In the genomic region with DNA sequence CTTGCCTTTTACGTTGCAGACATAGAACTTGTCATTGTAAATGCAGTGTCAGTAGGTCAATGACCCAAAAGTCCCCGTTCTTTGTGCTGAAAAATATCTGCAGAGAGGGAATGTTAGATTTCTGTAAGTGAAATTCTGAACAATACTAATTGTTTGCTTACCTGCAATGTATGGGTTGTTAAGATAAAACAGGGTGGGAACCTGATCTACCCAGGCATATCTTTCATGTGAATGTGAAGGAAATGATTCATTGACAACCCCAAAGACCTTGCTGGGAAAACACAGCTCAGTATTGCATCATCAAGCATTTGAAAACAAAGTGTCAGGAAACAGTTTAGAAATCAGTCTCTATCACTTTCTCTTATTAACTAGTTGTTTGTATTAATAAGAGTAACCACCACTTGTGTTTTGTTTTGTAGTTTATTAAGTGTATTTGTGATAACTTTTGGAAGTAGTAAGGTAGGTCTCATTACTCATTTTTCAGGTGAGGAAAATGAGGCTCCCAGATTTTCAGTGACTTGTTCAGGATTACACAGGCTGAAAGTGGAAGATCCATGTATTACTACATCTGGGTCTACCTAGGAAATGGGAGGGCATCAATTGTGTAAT, we compare ENCODE assay signal across 8 cellular contexts. TPM values are rescaled to one million over a fixed set of nuclear protein-coding genes. Genes with fewer than 3 reads are reported as not detected.
DNase-seq lines count a peak whose midpoint lies in the region; ATAC-seq, FAIRE-seq and TF ChIP-seq lines count a peak whose summit lies in the region.

No MANE protein-coding gene starts in this region.

- no peak overlapping the region for H3K4me3 Mint-ChIP-seq in stimulated activated naive B cell treated with anti-CD40 and anti-IgM and Interleukin-4, amounts not matched to agents 10 μg/mL and 1 μg/mL and 100 μg/mL, for 72 hours

- no peaks in the 10 kb centered on the region for H4K20me1 ChIP-seq in endothelial cell of umbilical vein (replicated peaks; ENCODE audit: control insufficient read depth, extremely low read depth, insufficient read depth, low read length)

- WGBS in A549 (ENCODE audit: missing lambda C conversion rate), result 2% methylated on average over 2 of the region's 2 CpGs
- 10 to 47% methylated on average over 2 of the region's 2 CpGs for WGBS in sigmoid colon, 2 donors

- peaks cover 43% of the 10 kb centered on the region for H3K4me1 ChIP-seq in A549
- H3K4me1 ChIP-seq in Panc1 (ENCODE audit: control insufficient read depth, insufficient read depth, low read length), result peaks cover 56% of the 10 kb centered on the region
- peaks cover 43% of the 10 kb centered on the region for H3K4me1 ChIP-seq in endothelial cell of umbilical vein (ENCODE audit: control insufficient read depth, extremely low read depth, insufficient read depth, low read length)
- H3K4me1 ChIP-seq in neutrophil (ENCODE audit: control insufficient read depth in 1 of 2, insufficient read depth in 1 of 2, low read depth in 1 of 2, low read length in 1 of 2), result peaks cover 8 to 9% of the 10 kb centered on the region in 2 experiments
- H3K4me1 ChIP-seq in sigmoid colon, result peaks cover 0 to 19% (median 11%) of the 10 kb centered on the region in 4 donors

- peak overlapping the region; percentile 92 for H3K9ac ChIP-seq in endothelial cell of umbilical vein (replicated peaks; ENCODE audit: extremely low read depth, insufficient read depth, low read length)

- no peak overlapping the region for H3K27ac Mint-ChIP-seq in stimulated activated naive B cell treated with anti-CD40 and anti-IgM and Interleukin-4, amounts not matched to agents 10 μg/mL and 1 μg/mL and 100 μg/mL, for 72 hours

- no peaks in the 10 kb centered on the region for H3K36me3 ChIP-seq in Panc1 (ENCODE audit: control insufficient read depth, insufficient read depth, low read length)
- H3K36me3 ChIP-seq in endothelial cell of umbilical vein (ENCODE audit: control insufficient read depth in 2 of 2, extremely low read depth in 1 of 2, insufficient read depth in 2 of 2, low read length in 2 of 2), result no peaks in the 10 kb centered on the region
- H3K36me3 ChIP-seq in neutrophil, result no peaks in the 10 kb centered on the region
- H3K36me3 ChIP-seq in sigmoid colon, result no peaks in the 10 kb centered on the region

- TF ChIP-seq CTCF in A549 (IDR thresholded peaks at IDR 0.05) (no peak), Panc1 (IDR thresholded peaks at IDR 0.05) (no peak), endothelial cell of umbilical vein (IDR thresholded peaks at IDR 0.05; ENCODE audit: extremely low read depth in 1 of 2, insufficient read depth in 1 of 2, low read depth in 1 of 2, low read length in 2 of 2) (no peak), neutrophil (IDR thresholded peaks at IDR 0.05) (no peak), sigmoid colon (IDR thresholded peaks at IDR 0.05) (no peak)

- no peak for TF ChIP-seq POLR2A in A549 (IDR thresholded peaks at IDR 0.05; ENCODE audit: low read length)
- peak; percentile 72 for TF ChIP-seq POLR2A in endothelial cell of umbilical vein (IDR thresholded peaks at IDR 0.05; ENCODE audit: low read depth, low read length)
- TF ChIP-seq POLR2A in sigmoid colon (IDR thresholded peaks at IDR 0.05), result no peak

- BruUV-seq in Panc1 (replicated peaks; lab: Mats Ljungman, UMichigan), result no TSS peak
- TSS peak; percentile 86 for BruUV-seq in endothelial cell of umbilical vein (replicated peaks; lab: Mats Ljungman, UMichigan)

- peak; percentile 99 for FAIRE-seq in A549 (lab: Jason Lieb, UNC)
- FAIRE-seq in endothelial cell of umbilical vein (lab: Jason Lieb, UNC), result peak; percentile 90

- H3K36me3 Mint-ChIP-seq in stimulated activated naive B cell treated with anti-CD40 and anti-IgM and Interleukin-4, amounts not matched to agents 10 μg/mL and 1 μg/mL and 100 μg/mL, for 72 hours, result peaks cover 8 to 20% of the 10 kb centered on the region in 2 donors

- H3K27me3 ChIP-seq in Panc1 (ENCODE audit: control insufficient read depth, insufficient read depth, low read length) (no peaks in the 10 kb centered on the region), endothelial cell of umbilical vein (ENCODE audit: control insufficient read depth in 2 of 2, insufficient read depth in 2 of 2, low read length in 2 of 2) (no peaks in the 10 kb centered on the region), neutrophil (no peaks in the 10 kb centered on the region), sigmoid colon (no peaks in the 10 kb centered on the region)

- intact Hi-C loops in Panc1 (cut with micrococcal nuclease; ENCODE audit: unreplicated experiment) (loop anchor here (2.0 kb wide), 2 partner anchors 46 to 60 kb away; no protein-coding TSS in a partner anchor), endothelial cell of umbilical vein (cut with micrococcal nuclease) (loop anchor here (1.0 to 5.0 kb wide), 10 partner anchors 43 to 278 kb away; a partner anchor contains a TSS), sigmoid colon (cut with DNase I) (no loop called here)

- peaks cover 5 to 6% of the 10 kb centered on the region in 2 donors for H3K4me1 Mint-ChIP-seq in stimulated activated naive B cell treated with anti-CD40 and anti-IgM and Interleukin-4, amounts not matched to agents 10 μg/mL and 1 μg/mL and 100 μg/mL, for 72 hours

- H3K4me3 ChIP-seq in A549 (no peak overlapping the region), Panc1 (ENCODE audit: low read depth in 2 of 2, low read length in 2 of 2) (no peak overlapping the region), endothelial cell of umbilical vein (replicated peaks in 1 of 3; ENCODE audit: insufficient read depth in 1 of 3, low read depth in 1 of 3, low read length in 3 of 3) (peak overlapping the region in 1 of 3 experiments; percentile 48), neutrophil (ENCODE audit: low read depth in 1 of 2, low read length in 1 of 2) (no peak overlapping the region), sigmoid colon (no peak overlapping the region)

- peaks cover 0 to 3% of the 10 kb centered on the region in 2 donors for H3K9me3 Mint-ChIP-seq in stimulated activated naive B cell treated with anti-CD40 and anti-IgM and Interleukin-4, amounts not matched to agents 10 μg/mL and 1 μg/mL and 100 μg/mL, for 72 hours

- DNase-seq in A549 (ENCODE audit: low read depth in 1 of 2, low spot score in 1 of 2) (peak; percentile 74 to 93), Panc1 (ENCODE audit: low read depth, low spot score) (peak; percentile 94), endothelial cell of umbilical vein (ENCODE audit: low read depth, low spot score) (peak; percentile 97), sigmoid colon (no peak)
- no peak for DNase-seq in stimulated activated CD4-positive, alpha-beta T cell treated with anti-CD3 and anti-CD28 coated beads, Interleukin-4, amount 100 ng/mL, for 4 hours
- no peak for DNase-seq in stimulated activated naive B cell treated with anti-CD40 and anti-IgM and Interleukin-4, amounts not matched to agents 10 μg/mL and 1 μg/mL and 100 μg/mL, for 72 hours

- H3K4me2 ChIP-seq in A549 (peak overlapping the region; percentile 71), endothelial cell of umbilical vein (ENCODE audit: insufficient read depth, low read length) (peak overlapping the region; percentile 93)

- TF ChIP-seq EP300 in A549 (IDR thresholded peaks at IDR 0.05), result peak; percentile 89 to 95
- TF ChIP-seq EP300 in sigmoid colon (IDR thresholded peaks at IDR 0.05), result no peak

- TF ChIP-seq RAD21 in A549 (conservative IDR thresholded peaks at IDR 0.05 in 1 of 2, IDR thresholded peaks at IDR 0.05 in 1 of 2), result peak; percentile 30 to 52; a peak in 2 of 5 replicates

- dilution Hi-C loops in endothelial cell of umbilical vein (cut with MboI; ENCODE audit: extremely low pct_ligation_motif_present, low sequenced_read_pairs), result no loop called here

- no peaks in the 10 kb centered on the region for H3K9me1 ChIP-seq in endothelial cell of umbilical vein (replicated peaks; ENCODE audit: control insufficient read depth, extremely low read depth, insufficient read depth, low read length)

- H3K27me3 Mint-ChIP-seq in stimulated activated naive B cell treated with anti-CD40 and anti-IgM and Interleukin-4, amounts not matched to agents 10 μg/mL and 1 μg/mL and 100 μg/mL, for 72 hours, result no peaks in the 10 kb centered on the region

- CTCF ChIA-PET in A549 (lab: Yijun Ruan, JAX), result interaction anchor here (0.7 to 1.8 kb wide), 2 partner anchors 11 to 116 kb away, joined by 3 to 6 read pairs; no protein-coding TSS in a partner anchor
- CTCF ChIA-PET in Panc1 (lab: Charles Lee), result interaction anchor here (0.7 kb wide), 1 partner anchor 63 kb away, joined by 5 read pairs; no protein-coding TSS in a partner anchor
- CTCF ChIA-PET in endothelial cell of umbilical vein (lab: Charles Lee), result interaction anchor here (0.7 to 3.2 kb wide), 12 partner anchors 15 to 591 kb away, joined by 3 to 29 read pairs (median 3); a partner anchor contains a TSS

- POLR2A ChIA-PET in A549 (lab: Yijun Ruan, JAX), result interaction anchor here (0.7 to 2.9 kb wide), 7 partner anchors 38 to 200 kb away, joined by 4 to 14 read pairs (median 6); a partner anchor contains a TSS
- POLR2A ChIA-PET in Panc1 (lab: Charles Lee), result interaction anchor here (0.7 to 1.2 kb wide), 2 partner anchors 60 to 92 kb away, joined by 9 to 15 read pairs; no protein-coding TSS in a partner anchor
- POLR2A ChIA-PET in endothelial cell of umbilical vein (lab: Charles Lee), result interaction anchor here (0.6 to 2.7 kb wide), 7 partner anchors 43 to 231 kb away, joined by 3 to 20 read pairs (median 6); a partner anchor contains a TSS

- peaks cover 7% of the 10 kb centered on the region; the same call in 1 of the 3 replicates for H3K9me3 ChIP-seq in A549
- H3K9me3 ChIP-seq in Panc1 (ENCODE audit: control insufficient read depth, insufficient read depth, low read depth, low read length), result no peaks in the 10 kb centered on the region
- no peaks in the 10 kb centered on the region for H3K9me3 ChIP-seq in endothelial cell of umbilical vein (replicated peaks; ENCODE audit: control insufficient read depth, insufficient read depth, low read length)
- H3K9me3 ChIP-seq in neutrophil, result no peaks in the 10 kb centered on the region
- H3K9me3 ChIP-seq in sigmoid colon, result no peaks in the 10 kb centered on the region

- peak; percentile 79 to 83 for ATAC-seq in A549
- peak; percentile 51 for ATAC-seq in GM19452 (IDR thresholded peaks at IDR 0.05; ENCODE audit: unreplicated experiment)
- peak; percentile 88 for ATAC-seq in Panc1
- no peak for ATAC-seq in stimulated activated naive B cell treated with anti-CD40 and anti-IgM and Interleukin-4, amounts not matched to agents 10 μg/mL and 1 μg/mL and 100 μg/mL, for 72 hours (replicated peaks)

- in situ Hi-C loops in Panc1 (cut with HindIII; ENCODE audit: low pct_unique_long_range_greater_than_20kb, low sequenced_read_pairs), result loop anchor here (5.0 kb wide), 1 partner anchor 42 kb away; no protein-coding TSS in a partner anchor

- no peak overlapping the region for H2AFZ ChIP-seq in endothelial cell of umbilical vein (ENCODE audit: low read depth, low read length)

- H3K79me2 ChIP-seq in endothelial cell of umbilical vein (ENCODE audit: control insufficient read depth, insufficient read depth, low read length), result no peaks in the 10 kb centered on the region

- H3K27ac ChIP-seq in A549 (peak overlapping the region; percentile 77 to 87), Panc1 (ENCODE audit: low read length) (peak overlapping the region; percentile 99), endothelial cell of umbilical vein (ENCODE audit: insufficient read depth, low read depth, low read length) (peak overlapping the region; percentile 99), neutrophil (peak overlapping the region; percentile 45), sigmoid colon (peak overlapping the region in 2 of 4 donors; percentile 64)

RNA-seq across cellular contexts. Expression of a gene that starts 57.9 kb away (rescaled TPM):
- 366 and 519 TPM in 2 replicates for polyA plus RNA-seq in A549 (2011; rRNA removed)
- polyA plus RNA-seq in A549 (2012; cell fraction: cytosol; rRNA removed), result 38.6 and 50.8 TPM in 2 replicates
- polyA plus RNA-seq in A549 (2012; cell fraction: nucleus; rRNA removed), result 108 and 151 TPM in 2 replicates
- polyA plus RNA-seq in A549 (2017; fragmentation: RNase III; extraction: RNeasy Plus Mini Kit Qiagen cat#74134 plus additional on column Dnase treatment), result 131 to 195 TPM (median 187 TPM) in 3 replicates
- polyA minus RNA-seq in A549 (2011; rRNA and poly(A)+ RNA removed), result 230 and 257 TPM in 2 replicates
- total RNA-seq in Panc1 (2021; ENCODE audit: unreplicated experiment), result 341 TPM
- 122 TPM for polyA plus RNA-seq in Panc1 (2012; ENCODE audit: insufficient read length)
- 427 and 459 TPM in 2 replicates for total RNA-seq in endothelial cell of umbilical vein
- polyA plus RNA-seq in endothelial cell of umbilical vein, result 263 and 267 TPM in 2 replicates
- 96.2 and 111 TPM in 2 replicates for polyA plus RNA-seq in endothelial cell of umbilical vein (2011; cell fraction: cytosol; rRNA removed)
- polyA plus RNA-seq in endothelial cell of umbilical vein (2011; cell fraction: nucleus; rRNA removed), result 800 and 825 TPM in 2 replicates
- polyA plus RNA-seq in endothelial cell of umbilical vein (2012), result 442 and 473 TPM in 2 replicates
- 496 and 527 TPM in 2 replicates for polyA minus RNA-seq in endothelial cell of umbilical vein
- 275 TPM for polyA minus RNA-seq in endothelial cell of umbilical vein (2011; cell fraction: cytosol; rRNA and poly(A)+ RNA removed)
- 1,147 and 1,325 TPM in 2 replicates for polyA minus RNA-seq in endothelial cell of umbilical vein (2011; cell fraction: nucleus; rRNA and poly(A)+ RNA removed)
- 100 to 1,000 TPM; 234 to 299 (median 263) TPM for total RNA-seq in sigmoid colon
- polyA plus RNA-seq in sigmoid colon, result 10 to 100 TPM; 17.6 to 69.4 (median 19.2) TPM

Comparison
In these comparisons a context has a peak if more than half of its experiments do, and no peak if none do; other contexts are left out.
1. ATAC-seq: peak in A549 (2 of 2), GM19452 (single experiment) and Panc1 (single experiment); none in stimulated activated naive B cell treated with anti-CD40 and anti-IgM and Interleukin-4, amounts not matched to agents 10 μg/mL and 1 μg/mL and 100 μg/mL, for 72 hours (0 of 2).
2. DNase-seq: peak in A549 (2 of 2), Panc1 (single experiment) and endothelial cell of umbilical vein (single experiment); none in sigmoid colon (single experiment), stimulated activated CD4-positive, alpha-beta T cell treated with anti-CD3 and anti-CD28 coated beads, Interleukin-4, amount 100 ng/mL, for 4 hours (0 of 2) and stimulated activated naive B cell treated with anti-CD40 and anti-IgM and Interleukin-4, amounts not matched to agents 10 μg/mL and 1 μg/mL and 100 μg/mL, for 72 hours (single experiment).